1 cellular context compared by ENCODE assay signal in the genomic region with DNA sequence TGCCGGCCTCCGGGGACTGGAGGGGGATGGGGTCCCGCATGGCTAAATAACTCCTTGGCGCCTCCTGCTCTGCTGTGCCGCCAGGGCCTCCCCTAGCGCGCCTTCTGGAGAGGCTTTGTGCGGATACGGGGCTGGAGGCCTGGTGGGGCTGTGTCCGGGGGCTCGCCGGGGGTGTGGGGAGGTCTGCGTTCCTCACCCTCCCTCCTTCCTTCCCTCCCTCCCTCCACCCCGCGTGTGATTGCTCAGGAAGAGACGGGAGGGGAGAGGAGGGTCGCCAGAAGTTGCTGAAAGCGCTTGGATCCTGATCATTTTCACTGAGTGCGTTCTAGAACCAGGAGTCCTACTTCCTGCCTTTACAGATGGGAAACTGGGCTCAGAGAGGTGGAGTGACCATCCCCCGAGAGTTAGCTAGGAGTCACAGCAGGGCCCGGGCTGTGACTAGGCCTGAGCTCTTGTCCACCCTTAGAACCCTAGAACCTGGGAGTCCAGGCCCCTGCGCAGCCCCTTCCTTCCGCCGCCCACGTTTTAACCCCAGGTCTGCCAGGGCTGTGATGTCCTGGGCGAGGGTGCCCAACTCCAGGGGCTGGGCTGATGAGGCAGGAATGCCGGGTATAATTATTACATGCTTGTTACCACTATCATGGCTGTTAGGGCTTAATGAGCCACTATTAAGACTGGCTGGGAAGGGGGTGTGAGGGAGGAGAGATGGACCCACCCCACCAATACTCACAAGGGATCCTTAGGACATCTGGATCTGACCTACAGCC.
TF ChIP-seq lines count a peak whose summit lies in the region.

No MANE protein-coding gene starts in this region.

TF ChIP-seq in K562, 482 proteins besides CTCF, POLR2A, EP300 and RAD21 (continued from another document and continues in another):
- TF ChIP-seq, protein P1, sequence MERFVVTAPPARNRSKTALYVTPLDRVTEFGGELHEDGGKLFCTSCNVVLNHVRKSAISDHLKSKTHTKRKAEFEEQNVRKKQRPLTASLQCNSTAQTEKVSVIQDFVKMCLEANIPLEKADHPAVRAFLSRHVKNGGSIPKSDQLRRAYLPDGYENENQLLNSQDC (CRISPR knock-in tag; IDR thresholded peaks at IDR 0.05): no peak
- TF ChIP-seq ZNF766 (CRISPR knock-in tag; conservative IDR thresholded peaks at IDR 0.05): no peak
- TF ChIP-seq RBM17 (IDR thresholded peaks at IDR 0.05; ENCODE audit: borderline replicate concordance, low read depth, low read length): no peak
- no peak for TF ChIP-seq TCF3 (CRISPR knock-in tag; IDR thresholded peaks at IDR 0.05)
- no peak for TF ChIP-seq RFX1 (IDR thresholded peaks at IDR 0.05)
- TF ChIP-seq NCOR1 (IDR thresholded peaks at IDR 0.05): peak; percentile 35; the same call in 1 of the 2 replicates
- no peak for TF ChIP-seq CREM (IDR thresholded peaks at IDR 0.05; ENCODE audit: low read depth)
- no peak for TF ChIP-seq HMG20A (CRISPR knock-in tag; conservative IDR thresholded peaks at IDR 0.05)
- peak; percentile 84 for TF ChIP-seq POLR2B (IDR thresholded peaks at IDR 0.05; ENCODE audit: low read depth, partially characterized antibody)
- TF ChIP-seq POLR3G (IDR thresholded peaks at IDR 0.05; ENCODE audit: extremely low read depth, insufficient read length, insufficient replicate concordance): no peak
- no peak for TF ChIP-seq GTF3C2 (IDR thresholded peaks at IDR 0.05; ENCODE audit: borderline replicate concordance, extremely low read depth, insufficient read length)
- TF ChIP-seq ZNF79 (CRISPR knock-in tag; IDR thresholded peaks at IDR 0.05; ENCODE audit: low read depth): no peak
- 0 out of 2 replicates have a peak, but pooled peaks have one; percentile 18 for TF ChIP-seq TOE1 (IDR thresholded peaks at IDR 0.05; ENCODE audit: borderline replicate concordance)
- TF ChIP-seq TOE1 (CRISPR knock-in tag; IDR thresholded peaks at IDR 0.05; ENCODE audit: borderline replicate concordance, low read depth): no peak
- TF ChIP-seq TAF9B (IDR thresholded peaks at IDR 0.05; ENCODE audit: partially characterized antibody): peak; percentile 23
- no peak for TF ChIP-seq ZNF224 (CRISPR knock-in tag; IDR thresholded peaks at IDR 0.05)
- TF ChIP-seq CHD2 (IDR thresholded peaks at IDR 0.05; ENCODE audit: low read depth, low read length): no peak
- TF ChIP-seq ZSCAN29 (IDR thresholded peaks at IDR 0.05): no peak
- TF ChIP-seq POLR2AphosphoS2 (IDR thresholded peaks at IDR 0.05; ENCODE audit: low read length): peak; percentile 39; the same call in 1 of the 2 replicates
- TF ChIP-seq ARID3B (CRISPR knock-in tag; IDR thresholded peaks at IDR 0.05; ENCODE audit: borderline replicate concordance): no peak
- no peak for TF ChIP-seq E2F1 (CRISPR knock-in tag; IDR thresholded peaks at IDR 0.05)
- TF ChIP-seq SMARCA5 (IDR thresholded peaks at IDR 0.05): no peak
- TF ChIP-seq IFI16 (CRISPR knock-in tag; IDR thresholded peaks at IDR 0.05): no peak
- TF ChIP-seq TEAD1 (CRISPR knock-in tag; IDR thresholded peaks at IDR 0.05): 0 out of 4 replicates have a peak, but pooled peaks of 1 of the 2 experiments have one; percentile 5
- no peak for TF ChIP-seq COPS2 (conservative IDR thresholded peaks at IDR 0.05)
- no peak for TF ChIP-seq ZNF232 (CRISPR knock-in tag; IDR thresholded peaks at IDR 0.05)
- no peak for TF ChIP-seq SRSF1 (IDR thresholded peaks at IDR 0.05; ENCODE audit: low read depth, low read length)
- TF ChIP-seq NONO (IDR thresholded peaks at IDR 0.05; ENCODE audit: low read depth in 2 of 2, low read length in 1 of 2): no peak
- no peak for TF ChIP-seq KDM2B (CRISPR knock-in tag; IDR thresholded peaks at IDR 0.05)
- TF ChIP-seq CBX8 (IDR thresholded peaks at IDR 0.05; ENCODE audit: borderline replicate concordance, extremely low read depth, low read depth, low read length, poor library complexity, severe bottlenecking): no peak
- TF ChIP-seq, protein P2, sequence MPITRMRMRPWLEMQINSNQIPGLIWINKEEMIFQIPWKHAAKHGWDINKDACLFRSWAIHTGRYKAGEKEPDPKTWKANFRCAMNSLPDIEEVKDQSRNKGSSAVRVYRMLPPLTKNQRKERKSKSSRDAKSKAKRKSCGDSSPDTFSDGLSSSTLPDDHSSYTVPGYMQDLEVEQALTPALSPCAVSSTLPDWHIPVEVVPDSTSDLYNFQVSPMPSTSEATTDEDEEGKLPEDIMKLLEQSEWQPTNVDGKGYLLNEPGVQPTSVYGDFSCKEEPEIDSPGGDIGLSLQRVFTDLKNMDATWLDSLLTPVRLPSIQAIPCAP (CRISPR knock-in tag; IDR thresholded peaks at IDR 0.05; ENCODE audit: borderline replicate concordance): no peak
- TF ChIP-seq, protein P3, sequence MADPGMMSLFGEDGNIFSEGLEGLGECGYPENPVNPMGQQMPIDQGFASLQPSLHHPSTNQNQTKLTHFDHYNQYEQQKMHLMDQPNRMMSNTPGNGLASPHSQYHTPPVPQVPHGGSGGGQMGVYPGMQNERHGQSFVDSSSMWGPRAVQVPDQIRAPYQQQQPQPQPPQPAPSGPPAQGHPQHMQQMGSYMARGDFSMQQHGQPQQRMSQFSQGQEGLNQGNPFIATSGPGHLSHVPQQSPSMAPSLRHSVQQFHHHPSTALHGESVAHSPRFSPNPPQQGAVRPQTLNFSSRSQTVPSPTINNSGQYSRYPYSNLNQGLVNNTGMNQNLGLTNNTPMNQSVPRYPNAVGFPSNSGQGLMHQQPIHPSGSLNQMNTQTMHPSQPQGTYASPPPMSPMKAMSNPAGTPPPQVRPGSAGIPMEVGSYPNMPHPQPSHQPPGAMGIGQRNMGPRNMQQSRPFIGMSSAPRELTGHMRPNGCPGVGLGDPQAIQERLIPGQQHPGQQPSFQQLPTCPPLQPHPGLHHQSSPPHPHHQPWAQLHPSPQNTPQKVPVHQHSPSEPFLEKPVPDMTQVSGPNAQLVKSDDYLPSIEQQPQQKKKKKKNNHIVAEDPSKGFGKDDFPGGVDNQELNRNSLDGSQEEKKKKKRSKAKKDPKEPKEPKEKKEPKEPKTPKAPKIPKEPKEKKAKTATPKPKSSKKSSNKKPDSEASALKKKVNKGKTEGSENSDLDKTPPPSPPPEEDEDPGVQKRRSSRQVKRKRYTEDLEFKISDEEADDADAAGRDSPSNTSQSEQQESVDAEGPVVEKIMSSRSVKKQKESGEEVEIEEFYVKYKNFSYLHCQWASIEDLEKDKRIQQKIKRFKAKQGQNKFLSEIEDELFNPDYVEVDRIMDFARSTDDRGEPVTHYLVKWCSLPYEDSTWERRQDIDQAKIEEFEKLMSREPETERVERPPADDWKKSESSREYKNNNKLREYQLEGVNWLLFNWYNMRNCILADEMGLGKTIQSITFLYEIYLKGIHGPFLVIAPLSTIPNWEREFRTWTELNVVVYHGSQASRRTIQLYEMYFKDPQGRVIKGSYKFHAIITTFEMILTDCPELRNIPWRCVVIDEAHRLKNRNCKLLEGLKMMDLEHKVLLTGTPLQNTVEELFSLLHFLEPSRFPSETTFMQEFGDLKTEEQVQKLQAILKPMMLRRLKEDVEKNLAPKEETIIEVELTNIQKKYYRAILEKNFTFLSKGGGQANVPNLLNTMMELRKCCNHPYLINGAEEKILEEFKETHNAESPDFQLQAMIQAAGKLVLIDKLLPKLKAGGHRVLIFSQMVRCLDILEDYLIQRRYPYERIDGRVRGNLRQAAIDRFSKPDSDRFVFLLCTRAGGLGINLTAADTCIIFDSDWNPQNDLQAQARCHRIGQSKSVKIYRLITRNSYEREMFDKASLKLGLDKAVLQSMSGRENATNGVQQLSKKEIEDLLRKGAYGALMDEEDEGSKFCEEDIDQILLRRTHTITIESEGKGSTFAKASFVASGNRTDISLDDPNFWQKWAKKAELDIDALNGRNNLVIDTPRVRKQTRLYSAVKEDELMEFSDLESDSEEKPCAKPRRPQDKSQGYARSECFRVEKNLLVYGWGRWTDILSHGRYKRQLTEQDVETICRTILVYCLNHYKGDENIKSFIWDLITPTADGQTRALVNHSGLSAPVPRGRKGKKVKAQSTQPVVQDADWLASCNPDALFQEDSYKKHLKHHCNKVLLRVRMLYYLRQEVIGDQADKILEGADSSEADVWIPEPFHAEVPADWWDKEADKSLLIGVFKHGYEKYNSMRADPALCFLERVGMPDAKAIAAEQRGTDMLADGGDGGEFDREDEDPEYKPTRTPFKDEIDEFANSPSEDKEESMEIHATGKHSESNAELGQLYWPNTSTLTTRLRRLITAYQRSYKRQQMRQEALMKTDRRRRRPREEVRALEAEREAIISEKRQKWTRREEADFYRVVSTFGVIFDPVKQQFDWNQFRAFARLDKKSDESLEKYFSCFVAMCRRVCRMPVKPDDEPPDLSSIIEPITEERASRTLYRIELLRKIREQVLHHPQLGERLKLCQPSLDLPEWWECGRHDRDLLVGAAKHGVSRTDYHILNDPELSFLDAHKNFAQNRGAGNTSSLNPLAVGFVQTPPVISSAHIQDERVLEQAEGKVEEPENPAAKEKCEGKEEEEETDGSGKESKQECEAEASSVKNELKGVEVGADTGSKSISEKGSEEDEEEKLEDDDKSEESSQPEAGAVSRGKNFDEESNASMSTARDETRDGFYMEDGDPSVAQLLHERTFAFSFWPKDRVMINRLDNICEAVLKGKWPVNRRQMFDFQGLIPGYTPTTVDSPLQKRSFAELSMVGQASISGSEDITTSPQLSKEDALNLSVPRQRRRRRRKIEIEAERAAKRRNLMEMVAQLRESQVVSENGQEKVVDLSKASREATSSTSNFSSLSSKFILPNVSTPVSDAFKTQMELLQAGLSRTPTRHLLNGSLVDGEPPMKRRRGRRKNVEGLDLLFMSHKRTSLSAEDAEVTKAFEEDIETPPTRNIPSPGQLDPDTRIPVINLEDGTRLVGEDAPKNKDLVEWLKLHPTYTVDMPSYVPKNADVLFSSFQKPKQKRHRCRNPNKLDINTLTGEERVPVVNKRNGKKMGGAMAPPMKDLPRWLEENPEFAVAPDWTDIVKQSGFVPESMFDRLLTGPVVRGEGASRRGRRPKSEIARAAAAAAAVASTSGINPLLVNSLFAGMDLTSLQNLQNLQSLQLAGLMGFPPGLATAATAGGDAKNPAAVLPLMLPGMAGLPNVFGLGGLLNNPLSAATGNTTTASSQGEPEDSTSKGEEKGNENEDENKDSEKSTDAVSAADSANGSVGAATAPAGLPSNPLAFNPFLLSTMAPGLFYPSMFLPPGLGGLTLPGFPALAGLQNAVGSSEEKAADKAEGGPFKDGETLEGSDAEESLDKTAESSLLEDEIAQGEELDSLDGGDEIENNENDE (IDR thresholded peaks at IDR 0.05; ENCODE audit: low read depth, low read length): no peak
- TF ChIP-seq HNRNPLL (IDR thresholded peaks at IDR 0.05; ENCODE audit: low read depth, low read length, poor library complexity, severe bottlenecking): no peak
